Comparison of ENCODE assay signal across 1 cellular context in genomic region chr17:38709104-38709820, GRCh38.
TF ChIP-seq lines count a peak whose summit lies in the region.

No MANE protein-coding gene starts in this region.

TF ChIP-seq in WTC11, 78 proteins besides CTCF, POLR2A, EP300 and RAD21 (continued from another document):
- TF ChIP-seq TEAD1 (CRISPR knock-in tag; IDR thresholded peaks at IDR 0.05) (no peak), NFE2L1 (CRISPR knock-in tag; IDR thresholded peaks at IDR 0.05) (no peak), STAT6 (CRISPR knock-in tag; conservative IDR thresholded peaks at IDR 0.05; ENCODE audit: low read depth) (no peak), FOXJ3 (CRISPR knock-in tag; IDR thresholded peaks at IDR 0.05; ENCODE audit: borderline replicate concordance) (no peak), ZNF281 (CRISPR knock-in tag; IDR thresholded peaks at IDR 0.05) (no peak), E2F5 (CRISPR knock-in tag; IDR thresholded peaks at IDR 0.05) (no peak), ZNF425 (CRISPR knock-in tag; conservative IDR thresholded peaks at IDR 0.05) (no peak), ARID4B (CRISPR knock-in tag; IDR thresholded peaks at IDR 0.05; ENCODE audit: borderline replicate concordance) (no peak), ZNF232 (CRISPR knock-in tag; IDR thresholded peaks at IDR 0.05) (no peak), GTF2I (CRISPR knock-in tag; conservative IDR thresholded peaks at IDR 0.05) (no peak), MAX (CRISPR knock-in tag; IDR thresholded peaks at IDR 0.05) (no peak)
